Comparison of ENCODE assay signal across 11 cellular contexts in genomic region chr19:12969292-12969988, GRCh38. TPM values are rescaled to one million over a fixed set of nuclear protein-coding genes. Genes with fewer than 3 reads are reported as not detected.
DNase-seq lines count a peak whose midpoint lies in the region; ATAC-seq, FAIRE-seq and TF ChIP-seq lines count a peak whose summit lies in the region.
"Had no signal": no experiment of that assay in that cellular context is flagged by ENCODE, and none has a peak within 500 bp of the region (broad histone marks: within the 10 kb centered on the region; RNA-seq: fewer than 3 reads in every experiment).

DAND5 (plus strand) TSS chr19:12969576; CDS start chr19:12969661, 85 bp downstream.

- H3K27me3 Mint-ChIP-seq in astrocyte (ENCODE audit: low read depth, unreplicated experiment), result peaks cover 8% of the 10 kb centered on the region

- intact Hi-C loops in right cardiac atrium (cut with DNase I), result loop anchor here in 1 of 4 donors (10.0 kb wide), 1 partner anchor 85 kb away; the partner anchor contains the start of genes DNASE2 and KLF1

- no peaks in the 10 kb centered on the region for H4K20me1 ChIP-seq in astrocyte (ENCODE audit: insufficient read depth, low read length)

- H3K36me3 ChIP-seq in astrocyte (ENCODE audit: insufficient read depth, low read length), result no peaks in the 10 kb centered on the region

- WGBS in right cardiac atrium, result 42% methylated on average over 14 of the region's 14 CpGs

- H3K4me3 Mint-ChIP-seq in astrocyte (ENCODE audit: unreplicated experiment), result no peak within 1 kb of the TSS
- H3K4me3 Mint-ChIP-seq: activated CD8-positive, alpha-beta T cell treated with anti-CD3 and anti-CD28 coated beads, Interleukin-2, amount 10 ng/mL, durations not matched to agents 7 days and 5 days; T-helper 1 cell treated with Interleukin-12 subunit alpha and Interleukin-12 subunit beta and Interleukin-4 antibody, amounts not matched to agents 30 μg/mL and 1 μg/mL, for 36 hours had no signal

- H3K9ac ChIP-seq in astrocyte (ENCODE audit: low read length), result no peak within 1 kb of the TSS

- H3K4me3 ChIP-seq in astrocyte (ENCODE audit: insufficient read depth, low read depth, low read length) (no peak within 1 kb of the TSS), right cardiac atrium (ENCODE audit: low read length) (no peak within 1 kb of the TSS)

- peak; percentile 41 to 66 for ATAC-seq in right cardiac atrium
- no peak for ATAC-seq in GM21447 (IDR thresholded peaks at IDR 0.05; ENCODE audit: unreplicated experiment)
- no peak for ATAC-seq in HG02852 (IDR thresholded peaks at IDR 0.05; ENCODE audit: unreplicated experiment)
- ATAC-seq in HG03159 (IDR thresholded peaks at IDR 0.05; ENCODE audit: unreplicated experiment), result no peak
- ATAC-seq: activated CD8-positive, alpha-beta T cell treated with anti-CD3 and anti-CD28 coated beads, Interleukin-2, amount 10 ng/mL, durations not matched to agents 7 days and 5 days had no signal

- H3K4me1 Mint-ChIP-seq in astrocyte (ENCODE audit: low read depth, unreplicated experiment), result peaks cover 2% of the 10 kb centered on the region

- H3K27ac ChIP-seq in astrocyte (ENCODE audit: low read depth, low read length), result no peak within 1 kb of the TSS
- H3K27ac ChIP-seq in right cardiac atrium (ENCODE audit: low read length), result peak within 1 kb of the TSS; percentile 44

- H3K9me3 ChIP-seq in astrocyte (ENCODE audit: insufficient read depth, low read depth, low read length), result no peaks in the 10 kb centered on the region
- no peaks in the 10 kb centered on the region for H3K9me3 ChIP-seq in right cardiac atrium (ENCODE audit: control insufficient read depth, low read length)

- peak within 1 kb of the TSS; percentile 46 for H2AFZ ChIP-seq in astrocyte (ENCODE audit: low read depth, low read length)

- DNase-seq in NCI-H446 (lab: John Stamatoyannopoulos, UW) (peak; percentile 54 to 92), astrocyte (ENCODE audit: low read depth) (no peak), right cardiac atrium (peak; percentile 53 to 89 (median 67)), superior temporal gyrus (ENCODE audit: extremely low spot score) (peak; percentile 37)
- DNase-seq: activated CD8-positive, alpha-beta T cell treated with anti-CD3 and anti-CD28 coated beads, Interleukin-2, amount 10 ng/mL, durations not matched to agents 7 days and 5 days; NK-92 treated with Interleukin-12 subunit alpha and Interleukin-12 subunit beta, amount 100 ng/mL, for 24 hours; stimulated activated CD8-positive, alpha-beta memory T cell treated with anti-CD3 and anti-CD28 coated beads, Interleukin-4, amount 100 ng/mL, for 48 hours had no signal

- no peak for TF ChIP-seq CTCF in astrocyte (IDR thresholded peaks at IDR 0.05; ENCODE audit: insufficient read depth, low read depth, low read length)

- H3K27ac Mint-ChIP-seq in astrocyte (ENCODE audit: unreplicated experiment), result no peak within 1 kb of the TSS
- H3K27ac Mint-ChIP-seq: activated CD8-positive, alpha-beta T cell treated with anti-CD3 and anti-CD28 coated beads, Interleukin-2, amount 10 ng/mL, durations not matched to agents 7 days and 5 days; T-helper 1 cell treated with Interleukin-12 subunit alpha and Interleukin-12 subunit beta and Interleukin-4 antibody, amounts not matched to agents 30 μg/mL and 1 μg/mL, for 36 hours had no signal

- no peak within 1 kb of the TSS for H3K4me2 ChIP-seq in astrocyte (ENCODE audit: low read length)

- no peaks in the 10 kb centered on the region for H3K9me3 Mint-ChIP-seq in astrocyte (ENCODE audit: unreplicated experiment)
- H3K9me3 Mint-ChIP-seq: T-helper 1 cell treated with Interleukin-12 subunit alpha and Interleukin-12 subunit beta and Interleukin-4 antibody, amounts not matched to agents 30 μg/mL and 1 μg/mL, for 36 hours had no signal

- H3K27me3 ChIP-seq in astrocyte (ENCODE audit: insufficient read depth, low read length) (no peaks in the 10 kb centered on the region), right cardiac atrium (ENCODE audit: control insufficient read depth, insufficient read depth) (no peaks in the 10 kb centered on the region)

- no peak for FAIRE-seq in astrocyte (lab: Jason Lieb, UNC)

- H3K79me2 ChIP-seq in astrocyte (ENCODE audit: insufficient read depth, low read length), result no peaks in the 10 kb centered on the region

- H3K36me3 Mint-ChIP-seq in astrocyte (ENCODE audit: low read depth, unreplicated experiment), result no peaks in the 10 kb centered on the region

- H3K4me1 ChIP-seq in astrocyte (ENCODE audit: insufficient read depth, low read length) (no peaks in the 10 kb centered on the region), right cardiac atrium (ENCODE audit: control insufficient read depth, insufficient read depth, low read length) (no peaks in the 10 kb centered on the region)

RNA-seq across cellular contexts. Expression of gene DAND5, which starts in this region (rescaled TPM):
- 0.14 TPM in 1 of 2 replicates, not detected in the other for total RNA-seq in astrocyte
- 10 to 100 TPM in 2 of 4 donors, 1 to 10 TPM in 2; 5.0 to 13.8 (median 11.1) TPM for total RNA-seq in right cardiac atrium
- polyA plus RNA-seq in right cardiac atrium, result 7.0 TPM

Comparison
In these comparisons a context has a peak if more than half of its experiments do, and no peak if none do; other contexts are left out.
1. ATAC-seq: peak in right cardiac atrium (2 of 2); none in GM21447 (single experiment), HG02852 (single experiment) and HG03159 (single experiment).